12 cellular contexts compared by ENCODE assay signal in the genomic region with DNA sequence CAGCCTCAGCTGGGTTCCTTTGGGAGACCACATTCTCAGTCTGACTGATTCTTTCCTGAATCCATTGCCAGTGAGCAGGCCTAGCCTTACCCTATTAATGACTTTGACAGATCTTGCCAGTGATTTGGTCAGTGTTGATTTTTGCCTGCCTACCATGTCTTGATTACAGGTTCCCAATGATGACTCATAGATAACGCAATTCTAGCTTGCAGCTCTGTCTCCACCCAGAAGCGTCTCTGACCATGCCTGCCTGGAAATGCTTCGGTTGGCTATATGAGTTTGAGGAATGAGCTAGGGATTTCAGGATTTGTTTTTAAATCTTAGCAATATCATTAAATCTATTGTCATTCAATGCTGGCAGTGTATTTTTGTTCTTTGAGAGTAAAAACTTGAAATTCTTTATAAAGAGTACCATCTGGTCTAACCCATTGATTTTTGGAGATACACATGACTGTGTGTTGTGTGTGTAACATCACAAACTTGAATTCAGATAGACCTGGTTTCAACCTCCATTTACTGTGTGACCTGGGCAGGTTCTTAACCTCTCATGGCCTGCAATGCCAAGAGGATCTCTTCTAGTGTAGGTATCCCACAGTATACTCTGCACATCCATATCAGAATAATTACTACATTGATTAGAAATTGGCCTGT. TPM values are rescaled to one million over a fixed set of nuclear protein-coding genes. Genes with fewer than 3 reads are reported as not detected.
DNase-seq lines count a peak whose midpoint lies in the region; ATAC-seq and TF ChIP-seq lines count a peak whose summit lies in the region.
"Had no signal": no experiment of that assay in that cellular context is flagged by ENCODE, and none has a peak within 500 bp of the region (broad histone marks: within the 10 kb centered on the region; RNA-seq: fewer than 3 reads in every experiment).

No MANE protein-coding gene starts in this region.

- H3K4me1 ChIP-seq in breast epithelium (no peaks in the 10 kb centered on the region), aorta (ENCODE audit: control insufficient read depth in 1 of 2, insufficient read depth in 2 of 2, low read length in 2 of 2) (no peaks in the 10 kb centered on the region)

- TF ChIP-seq POLR2A in breast epithelium (IDR thresholded peaks at IDR 0.05), result no peak

- H3K27ac Mint-ChIP-seq in MCF 10A (ENCODE audit: low read depth, unreplicated experiment), result peak overlapping the region; percentile 92

- CTCF ChIA-PET in MCF 10A (lab: Yijun Ruan, JAX), result interaction anchor here (0.6 to 1.2 kb wide), 6 partner anchors 9 to 243 kb away, joined by 3 to 5 read pairs (median 3); no protein-coding TSS in a partner anchor

- ATAC-seq in aorta (ENCODE audit: low FRiP score) (peak; percentile 76), Right ventricle myocardium superior (ENCODE audit: poor library complexity) (no peak)

- H3K27me3 ChIP-seq in breast epithelium, result no peaks in the 10 kb centered on the region
- no peaks in the 10 kb centered on the region for H3K27me3 ChIP-seq in aorta (ENCODE audit: control insufficient read depth in 1 of 2, insufficient read depth in 2 of 2, low read length in 1 of 2)
- H3K27me3 ChIP-seq: esophagus squamous epithelium had no signal

- H3K27me3 Mint-ChIP-seq in MCF 10A (ENCODE audit: insufficient read depth, unreplicated experiment), result no peaks in the 10 kb centered on the region

- POLR2A ChIA-PET in MCF 10A (lab: Yijun Ruan, JAX), result interaction anchor here (1.0 to 2.7 kb wide), 6 partner anchors 8 to 1040 kb away, joined by 3 to 9 read pairs (median 6); partner anchors contain the start of genes CCDC150 and SLC39A10

- H3K36me3 Mint-ChIP-seq in MCF 10A (ENCODE audit: insufficient read depth, unreplicated experiment), result no peaks in the 10 kb centered on the region

- H3K36me3 ChIP-seq in breast epithelium (no peaks in the 10 kb centered on the region), aorta (ENCODE audit: control insufficient read depth in 1 of 2, insufficient read depth in 2 of 2, low read length in 1 of 2) (no peaks in the 10 kb centered on the region)
- H3K36me3 ChIP-seq: esophagus squamous epithelium, HAP-1 had no signal

- TF ChIP-seq CTCF in MCF 10A (IDR thresholded peaks at IDR 0.05; ENCODE audit: unreplicated experiment) (no peak), breast epithelium (IDR thresholded peaks at IDR 0.05) (no peak)

- no TSS peak for BruUV-seq in MCF 10A (replicated peaks; lab: Mats Ljungman, UMichigan)

- peak; percentile 87 for DNase-seq in MCF 10A (ENCODE audit: unreplicated experiment)
- DNase-seq in breast epithelium (ENCODE audit: low spot score in 2 of 2), result no peak
- peak; percentile 23 for DNase-seq in RKO (ENCODE audit: low spot score)
- peak; percentile 24 for DNase-seq in glomerular visceral epithelial cell (ENCODE audit: extremely low spot score)
- DNase-seq in aorta, result no peak
- no peak for DNase-seq in middle frontal gyrus (ENCODE audit: extremely low spot score, low spot score)
- no peak for DNase-seq in Right ventricle myocardium superior
- DNase-seq in NCI-H526 treated with DMSO at 0.1 percent for 48 hours (lab: John Stamatoyannopoulos, UW), result no peak
- DNase-seq: activated naive CD4-positive, alpha-beta T cell treated with anti-CD3 and anti-CD28 coated beads, Interleukin-2, amount 50 U/mL, for 16 hours; esophagus squamous epithelium; NCI-H774 had no signal

- H3K9me3 ChIP-seq in breast epithelium (no peaks in the 10 kb centered on the region), aorta (ENCODE audit: control insufficient read depth, low read length) (no peaks in the 10 kb centered on the region)
- H3K9me3 ChIP-seq: esophagus squamous epithelium, HAP-1 had no signal

- peaks cover 15% of the 10 kb centered on the region for H3K4me1 Mint-ChIP-seq in MCF 10A (ENCODE audit: insufficient read depth, unreplicated experiment)

- no peak overlapping the region for H3K4me3 ChIP-seq in breast epithelium
- no peak overlapping the region for H3K4me3 ChIP-seq in aorta (ENCODE audit: low read length in 2 of 2)
- H3K4me3 ChIP-seq: esophagus squamous epithelium, HAP-1 had no signal

- intact Hi-C loops in MCF 10A (cut with micrococcal nuclease) (loop anchor here (5.0 kb wide), 1 partner anchor 109 kb away; no protein-coding TSS in a partner anchor), breast epithelium (cut with DNase I; ENCODE audit: low total_unique reads) (no loop called here), aorta (cut with DNase I) (no loop called here), Right ventricle myocardium superior (cut with DNase I) (no loop called here)

- 67 to 83% methylated on average over 3 of the region's 3 CpGs for WGBS in aorta, 2 donors

- peak overlapping the region; percentile 32 for H3K4me3 Mint-ChIP-seq in MCF 10A (ENCODE audit: unreplicated experiment)

- no peaks in the 10 kb centered on the region for H3K9me3 Mint-ChIP-seq in MCF 10A (ENCODE audit: unreplicated experiment)

- H3K27ac ChIP-seq in breast epithelium, result no peak overlapping the region
- H3K27ac ChIP-seq in aorta (ENCODE audit: low read depth in 1 of 2, low read length in 2 of 2), result no peak overlapping the region
- H3K27ac ChIP-seq: esophagus squamous epithelium had no signal

RNA-seq across cellular contexts. Expression of gene CCDC150, which starts 57.0 kb away (rescaled TPM):
- total RNA-seq in MCF 10A (2022), result 5.5 and 8.1 TPM in 2 replicates
- 1 to 10 TPM; 2.0 to 5.9 (median 3.8) TPM for total RNA-seq in breast epithelium
- total RNA-seq in aorta, result 1 to 10 TPM; 1.6 to 3.3 TPM
- under 1 TPM; 0.75 to 0.79 TPM for polyA plus RNA-seq in aorta
- 0.97 TPM for total RNA-seq in Right ventricle myocardium superior

Comparison
In these comparisons a context has a peak if more than half of its experiments do, and no peak if none do; other contexts are left out.
1. DNase-seq: peak in MCF 10A (single experiment), RKO (single experiment) and glomerular visceral epithelial cell (single experiment); none in breast epithelium (0 of 2), aorta (0 of 2), middle frontal gyrus (single experiment), Right ventricle myocardium superior (single experiment) and NCI-H526 treated with DMSO at 0.1 percent for 48 hours (single experiment).